17 cellular contexts compared by ENCODE assay signal in the genomic region with DNA sequence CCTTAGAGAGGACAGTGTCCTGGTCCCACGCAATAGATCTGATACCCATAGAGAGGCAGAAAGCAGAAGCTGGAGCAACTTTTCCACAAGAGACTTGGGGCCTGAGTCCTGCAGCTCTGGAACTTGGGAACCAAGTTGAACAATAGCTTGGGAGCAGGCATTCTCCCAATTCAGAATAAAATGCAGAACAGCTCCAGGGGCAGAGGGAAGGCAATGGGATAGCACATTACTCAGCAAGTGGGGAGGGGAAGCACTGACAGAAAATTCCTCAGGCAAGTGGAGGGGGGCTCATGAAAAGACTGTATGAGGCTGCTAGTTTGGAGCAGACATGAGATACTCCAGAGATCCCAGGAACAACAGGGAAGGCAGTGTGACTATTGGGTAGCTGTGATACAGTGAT.
"Had no signal": no experiment of that assay in that cellular context is flagged by ENCODE, and none has a peak within 500 bp of the region (broad histone marks: within the 10 kb centered on the region; RNA-seq: fewer than 3 reads in every experiment).

No MANE protein-coding gene starts in this region.

- H3K36me3 ChIP-seq: left lung, tibial artery had no signal

- H3K9ac ChIP-seq: parathyroid adenoma had no signal

- DNase-seq: activated CD4-positive, alpha-beta T cell treated with anti-CD3 and anti-CD28 coated beads, Interleukin-2, amount 50 U/mL, for 1 hour; activated CD8-positive, alpha-beta T cell treated with anti-CD3 and anti-CD28 coated beads, Interleukin-2, amount 10 ng/mL, durations not matched to agents 7 days and 5 days; activated gamma-delta T cell; activated naive CD4-positive, alpha-beta T cell treated with anti-CD3 and anti-CD28 coated beads, Interleukin-2, amount 50 U/mL, for 16 hours; activated naive CD8-positive, alpha-beta T cell treated with anti-CD3 and anti-CD28 coated beads, Interleukin-2, amount 50 U/mL, for 24 hours; body of pancreas; effector CD4-positive, alpha-beta T cell; erythroblast; hippocampal formation; left lung; midbrain; right cardiac atrium; stimulated activated CD4-positive, alpha-beta T cell treated with anti-CD3 and anti-CD28 coated beads, Interleukin-12 subunit alpha, Interleukin-12 subunit beta, amount 100 ng/mL, for 4 hours; stimulated activated CD4-positive, alpha-beta T cell treated with anti-CD3 and anti-CD28 coated beads, Interleukin-4, amount 100 ng/mL, for 4 hours; tibial artery had no signal

- H2AFZ ChIP-seq: parathyroid adenoma had no signal

- H3K9me3 ChIP-seq: body of pancreas, left lung, tibial artery had no signal

- H3K27me3 ChIP-seq: body of pancreas, left lung, tibial artery had no signal

- H3K4me1 ChIP-seq: body of pancreas, left lung, parathyroid adenoma, tibial artery had no signal

- H3K27ac ChIP-seq: body of pancreas, left lung, parathyroid adenoma, tibial artery had no signal

- H3K4me3 ChIP-seq: body of pancreas, left lung, lung, tibial artery had no signal

- H3K79me2 ChIP-seq: parathyroid adenoma had no signal
